In the genomic region with DNA sequence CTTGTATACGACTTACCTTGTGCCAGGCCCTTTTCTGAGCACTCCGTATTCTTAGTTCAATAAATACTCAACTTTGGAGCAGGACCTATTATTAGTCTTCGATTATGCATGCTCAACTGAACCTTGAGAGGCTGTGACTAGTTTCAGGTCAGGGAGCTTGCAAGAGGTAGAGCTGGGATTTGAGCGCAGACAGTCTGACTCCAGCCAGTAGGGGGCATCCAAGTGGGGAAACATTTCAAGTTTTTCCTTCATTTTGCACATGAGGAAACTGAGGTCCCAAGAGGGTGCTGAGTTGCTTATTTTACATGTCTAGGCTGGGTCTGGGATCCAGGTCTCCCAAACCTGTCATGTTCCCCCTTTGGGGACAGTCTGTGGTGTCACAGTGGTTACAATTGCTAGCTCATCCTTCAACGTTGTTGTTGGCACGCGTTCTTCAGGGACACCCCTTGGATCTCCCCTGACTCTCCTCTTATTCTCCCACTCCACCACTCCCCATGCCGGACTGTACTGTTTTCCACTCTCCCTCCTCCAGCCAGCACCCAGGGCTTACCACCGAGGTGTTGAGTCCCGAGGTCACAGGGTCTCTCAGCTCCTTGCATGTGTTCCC, we compare ENCODE assay signal across 1 cellular context.
TF ChIP-seq lines count a peak whose summit lies in the region.

No MANE protein-coding gene starts in this region.

TF ChIP-seq in H1, 55 proteins besides CTCF, POLR2A, EP300 and RAD21:
- no peak for TF ChIP-seq ASH2L (IDR thresholded peaks at IDR 0.05; ENCODE audit: low read length)
- no peak for TF ChIP-seq SIRT6 (IDR thresholded peaks at IDR 0.05; ENCODE audit: low read length)
- no peak for TF ChIP-seq KDM4A (IDR thresholded peaks at IDR 0.05; ENCODE audit: low read depth, low read length, severe bottlenecking)
- TF ChIP-seq, protein P1, sequence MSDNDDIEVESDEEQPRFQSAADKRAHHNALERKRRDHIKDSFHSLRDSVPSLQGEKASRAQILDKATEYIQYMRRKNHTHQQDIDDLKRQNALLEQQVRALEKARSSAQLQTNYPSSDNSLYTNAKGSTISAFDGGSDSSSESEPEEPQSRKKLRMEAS (IDR thresholded peaks at IDR 0.05): no peak
- TF ChIP-seq CHD1 (IDR thresholded peaks at IDR 0.05; ENCODE audit: low read depth, low read length): no peak
- no peak for TF ChIP-seq BRCA1 (IDR thresholded peaks at IDR 0.05; ENCODE audit: low read depth, low read length)
- TF ChIP-seq KDM1A (IDR thresholded peaks at IDR 0.05; ENCODE audit: borderline replicate concordance, low read length): no peak
- TF ChIP-seq TCF12 (IDR thresholded peaks at IDR 0.05; ENCODE audit: low read depth, low read length): no peak
- TF ChIP-seq CTBP2 (IDR thresholded peaks at IDR 0.05; ENCODE audit: borderline replicate concordance, insufficient read depth, insufficient read length, low read length): no peak
- no peak for TF ChIP-seq SIX5 (IDR thresholded peaks at IDR 0.05; ENCODE audit: low read depth, low read length)
- no peak for TF ChIP-seq JUN (IDR thresholded peaks at IDR 0.05; ENCODE audit: low read depth, low read length)
- no peak for TF ChIP-seq TAF1 (IDR thresholded peaks at IDR 0.05; ENCODE audit: low read depth, low read length)
- no peak for TF ChIP-seq KDM5A (IDR thresholded peaks at IDR 0.05; ENCODE audit: low read length)
- no peak for TF ChIP-seq SIN3A (conservative IDR thresholded peaks at IDR 0.05 in 1 of 2, IDR thresholded peaks at IDR 0.05 in 1 of 2; ENCODE audit: low read depth in 1 of 2, low read length in 2 of 2)
TF ChIP-seq in H1: peak in this region for 0.
